1 cellular context compared by ENCODE assay signal in the genomic region with DNA sequence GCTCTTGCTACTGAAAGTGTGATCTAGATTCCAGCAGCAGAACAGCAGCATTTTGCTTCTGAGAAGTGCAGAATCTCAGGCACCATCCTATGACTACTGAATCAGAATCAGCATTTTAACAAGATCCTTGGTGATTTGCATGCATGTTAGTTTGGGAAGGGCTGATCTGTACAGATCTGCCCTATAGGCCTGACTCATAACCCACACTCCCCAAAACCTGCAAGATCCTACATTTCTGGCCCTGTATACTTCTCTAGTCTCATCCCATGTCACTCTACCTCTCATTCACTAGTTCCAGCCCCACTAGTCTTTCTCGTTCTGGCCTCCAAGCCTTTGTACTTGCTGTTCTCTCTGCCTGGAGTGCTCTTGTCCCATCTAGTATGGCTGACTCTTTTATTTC.
TF ChIP-seq lines count a peak whose summit lies in the region.

No MANE protein-coding gene starts in this region.

TF ChIP-seq in endothelial cell of umbilical vein, 7 proteins besides CTCF, POLR2A, EP300 and RAD21 (continued from another document):
- TF ChIP-seq EZH2 (IDR thresholded peaks at IDR 0.05; ENCODE audit: borderline replicate concordance, low read depth, low read length, severe bottlenecking) (no peak), JUN (IDR thresholded peaks at IDR 0.05; ENCODE audit: borderline replicate concordance, insufficient read depth, insufficient read length, low read depth) (no peak), FOS (IDR thresholded peaks at IDR 0.05; ENCODE audit: borderline replicate concordance, insufficient read depth, low read length) (no peak), GATA2 (IDR thresholded peaks at IDR 0.05; ENCODE audit: insufficient read depth, insufficient read length, low read depth, low read length) (no peak)
- TF ChIP-seq, protein P1, sequence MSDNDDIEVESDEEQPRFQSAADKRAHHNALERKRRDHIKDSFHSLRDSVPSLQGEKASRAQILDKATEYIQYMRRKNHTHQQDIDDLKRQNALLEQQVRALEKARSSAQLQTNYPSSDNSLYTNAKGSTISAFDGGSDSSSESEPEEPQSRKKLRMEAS (IDR thresholded peaks at IDR 0.05; ENCODE audit: insufficient read depth, insufficient read length), result no peak
